18 cellular contexts compared by ENCODE assay signal in genomic region chr7:121259826-121260225, GRCh38.
DNase-seq lines count a peak whose midpoint lies in the region; ATAC-seq, FAIRE-seq and TF ChIP-seq lines count a peak whose summit lies in the region.
"Had no signal": no experiment of that assay in that cellular context is flagged by ENCODE, and none has a peak within 500 bp of the region (broad histone marks: within the 10 kb centered on the region; RNA-seq: fewer than 3 reads in every experiment).

No MANE protein-coding gene starts in this region.

- no peak overlapping the region for H2AK5ac ChIP-seq in mesendoderm (ENCODE audit: low read length)

- H3K4me2 ChIP-seq in mesendoderm (ENCODE audit: low read length): no peak overlapping the region

- H3K27ac ChIP-seq in HEK293 (ENCODE audit: extremely low read depth, low read depth, low read length) (no peak overlapping the region), mesendoderm (ENCODE audit: low read depth, low read length) (no peak overlapping the region)

- H2BK15ac ChIP-seq in mesendoderm (replicated peaks; ENCODE audit: low read depth): no peak overlapping the region

- no peak overlapping the region for H2BK5ac ChIP-seq in mesendoderm (ENCODE audit: low read length)

- no peak overlapping the region for H4K5ac ChIP-seq in mesendoderm (ENCODE audit: low read length)

- no peaks in the 10 kb centered on the region for H3K79me1 ChIP-seq in mesendoderm (ENCODE audit: low read length)

- H2BK120ac ChIP-seq in mesendoderm (ENCODE audit: low read depth, low read length): no peak overlapping the region

- no CpG with 5 or more reads among the region's 4 CpGs for WGBS in mesendoderm (ENCODE audit: extremely low coverage, insufficient coverage, low lambda C conversion rate)

- CTCF ChIA-PET in HEK293 (lab: Yijun Ruan, JAX): no interaction called here

- H3K27me3 ChIP-seq in mesendoderm (ENCODE audit: insufficient read depth, low read length, poor library complexity): no peaks in the 10 kb centered on the region

- FAIRE-seq in RCC 7860 (lab: Jason Lieb, UNC) (peak; percentile 35), GM12892 (lab: Jason Lieb, UNC) (no peak)
- FAIRE-seq: H1 had no signal

- H3K18ac ChIP-seq in mesendoderm (ENCODE audit: low read length): no peak overlapping the region

- no peak for TF ChIP-seq POLR2A in GM12892 (IDR thresholded peaks at IDR 0.05; ENCODE audit: low read depth, low read length)

- no peak overlapping the region for H3K23ac ChIP-seq in mesendoderm (ENCODE audit: low read length)

- no peak for ATAC-seq in GM18909 (IDR thresholded peaks at IDR 0.05; ENCODE audit: poor library complexity, unreplicated experiment)
- ATAC-seq: PC-3, T-cell had no signal

- POLR2A ChIA-PET in HEK293 (lab: Yijun Ruan, JAX): interaction anchor here (1.0 kb wide), 1 partner anchor 14 kb away, joined by 3 read pairs; no protein-coding TSS in a partner anchor

- H3K4me1 ChIP-seq in HEK293 (ENCODE audit: control insufficient read depth, insufficient read depth, low read length): no peaks in the 10 kb centered on the region
- H3K4me1 ChIP-seq in mesendoderm (ENCODE audit: control insufficient read depth, low read depth, low read length): no peaks in the 10 kb centered on the region

- H3K9me3 ChIP-seq in HEK293 (ENCODE audit: control insufficient read depth, insufficient read depth, low read depth, low read length): no peaks in the 10 kb centered on the region

- H3K79me2 ChIP-seq in mesendoderm (ENCODE audit: control insufficient read depth, insufficient read depth, low read length): no peaks in the 10 kb centered on the region

- DNase-seq in A172 (ENCODE audit: low spot score) (peak; percentile 10), RCC 7860 (ENCODE audit: low spot score) (no peak), epithelial cell of esophagus (ENCODE audit: low read depth) (peak; percentile 56), GM12892 (ENCODE audit: insufficient read length) (no peak), DMS53 (lab: John Stamatoyannopoulos, UW) (no peak), mesendoderm (no peak)
- DNase-seq: MM.1S, NCI-H1092, NCI-H1436, NCI-H1930, NCI-H345, NCI-H524, PC-3, SIG-M5, T-cell had no signal

- H4K8ac ChIP-seq in mesendoderm (ENCODE audit: low read depth, low read length): no peak overlapping the region

- H3K36me3 ChIP-seq in HEK293 (ENCODE audit: control insufficient read depth in 2 of 2, insufficient read depth in 1 of 2, low read length in 2 of 2) (no peaks in the 10 kb centered on the region), mesendoderm (ENCODE audit: control insufficient read depth, insufficient read depth, low read length) (no peaks in the 10 kb centered on the region)

- H3K4me3 ChIP-seq in HEK293 (ENCODE audit: low read depth, low read length) (no peak overlapping the region), epithelial cell of esophagus (ENCODE audit: low read length) (no peak overlapping the region), mesendoderm (ENCODE audit: low read length) (no peak overlapping the region)

- TF ChIP-seq CTCF in HEK293 (tag by site-specific recombination; IDR thresholded peaks at IDR 0.05) (no peak), epithelial cell of esophagus (IDR thresholded peaks at IDR 0.05; ENCODE audit: insufficient read depth, low read depth, low read length, missing control alignments) (no peak)

- no peak overlapping the region for H3K56ac ChIP-seq in mesendoderm (ENCODE audit: low read length)

- H3K4ac ChIP-seq in mesendoderm (ENCODE audit: low read depth, low read length): no peak overlapping the region

- H3K9ac ChIP-seq in mesendoderm (ENCODE audit: low read length): no peak overlapping the region

TF ChIP-seq in HEK293, 187 proteins besides CTCF, POLR2A, EP300 and RAD21:
- TF ChIP-seq ZIC2 (tag by site-specific recombination; IDR thresholded peaks at IDR 0.05) (no peak), HOXA7 (CRISPR knock-in tag; IDR thresholded peaks at IDR 0.05; ENCODE audit: borderline replicate concordance) (no peak), ZNF24 (tag by site-specific recombination; IDR thresholded peaks at IDR 0.05) (no peak), GLI4 (tag by site-specific recombination; IDR thresholded peaks at IDR 0.05) (no peak), ZNF785 (tag by site-specific recombination; IDR thresholded peaks at IDR 0.05) (no peak), ZNF362 (tag by site-specific recombination; IDR thresholded peaks at IDR 0.05) (0 out of 2 replicates have a peak, but pooled peaks have one; percentile 29), MZF1 (tag by site-specific recombination; IDR thresholded peaks at IDR 0.05; ENCODE audit: borderline replicate concordance) (no peak), SP7 (tag by site-specific recombination; IDR thresholded peaks at IDR 0.05) (peak; percentile 38)

Comparison
In these comparisons a context has a peak if more than half of its experiments do, and no peak if none do; other contexts are left out.
1. DNase-seq: peak in A172 (single experiment) and epithelial cell of esophagus (single experiment); none in RCC 7860 (single experiment), GM12892 (single experiment), DMS53 (single experiment) and mesendoderm (single experiment).